21 cellular contexts compared by ENCODE assay signal in genomic region chr4:24143741-24144140, GRCh38.
"Had no signal": no experiment of that assay in that cellular context is flagged by ENCODE, and none has a peak within 500 bp of the region (broad histone marks: within the 10 kb centered on the region; RNA-seq: fewer than 3 reads in every experiment).

No MANE protein-coding gene starts in this region.

- H3K9me3 ChIP-seq: spleen, uterus had no signal

- ATAC-seq: activated T-cell treated with anti-CD3 and anti-CD28 coated beads, Interleukin-2, amount 50 U/mL, for 4 hours; activated T-helper 17 cell treated with anti-CD3 and anti-CD28 coated beads, Interleukin-2, amount 50 U/mL, for 72 hours; left colon; naive thymus-derived CD8-positive, alpha-beta T cell; T-helper 17 cell had no signal

- H2AFZ ChIP-seq: parathyroid adenoma had no signal

- H3K4me3 ChIP-seq: spleen, uterus had no signal

- H3K4me1 ChIP-seq: parathyroid adenoma, spleen, uterus had no signal

- H3K36me3 ChIP-seq: spleen, uterus had no signal

- H3K9ac ChIP-seq: parathyroid adenoma had no signal

- FAIRE-seq: endometrium, frontal cortex, kidney had no signal

- H3K79me2 ChIP-seq: parathyroid adenoma had no signal

- H3K27ac ChIP-seq: parathyroid adenoma, spleen, uterus had no signal

- DNase-seq: activated CD4-positive, alpha-beta memory T cell treated with anti-CD3 and anti-CD28 coated beads, Interleukin-2, amount 10 ng/mL, durations not matched to agents 7 days and 5 days; activated CD4-positive, alpha-beta T cell treated with anti-CD3 and anti-CD28 coated beads for 1 hour; activated CD4-positive, alpha-beta T cell treated with anti-CD3 and anti-CD28 coated beads, Interleukin-2, amount 10 ng/mL, durations not matched to agents 7 days and 5 days; activated CD8-positive, alpha-beta memory T cell treated with anti-CD3 and anti-CD28 coated beads, Interleukin-2, amount 50 U/mL, for 48 hours; activated gamma-delta T cell treated with Interleukin-2 at 50 U/mL for 16 hours; activated naive CD4-positive, alpha-beta T cell treated with anti-CD3 and anti-CD28 coated beads, Interleukin-2, amount 50 U/mL, for 16 hours; activated T-cell treated with anti-CD3 and anti-CD28 coated beads, Interleukin-2, amount 50 U/mL, for 4 hours; amniotic stem cell; glutamatergic neuron; kidney; left colon; mammary epithelial cell; naive thymus-derived CD8-positive, alpha-beta T cell; spleen; stimulated activated naive CD4-positive, alpha-beta T cell; T-helper 17 cell had no signal

- H3K27me3 ChIP-seq: spleen, uterus had no signal
